8 cellular contexts compared by ENCODE assay signal in the genomic region with DNA sequence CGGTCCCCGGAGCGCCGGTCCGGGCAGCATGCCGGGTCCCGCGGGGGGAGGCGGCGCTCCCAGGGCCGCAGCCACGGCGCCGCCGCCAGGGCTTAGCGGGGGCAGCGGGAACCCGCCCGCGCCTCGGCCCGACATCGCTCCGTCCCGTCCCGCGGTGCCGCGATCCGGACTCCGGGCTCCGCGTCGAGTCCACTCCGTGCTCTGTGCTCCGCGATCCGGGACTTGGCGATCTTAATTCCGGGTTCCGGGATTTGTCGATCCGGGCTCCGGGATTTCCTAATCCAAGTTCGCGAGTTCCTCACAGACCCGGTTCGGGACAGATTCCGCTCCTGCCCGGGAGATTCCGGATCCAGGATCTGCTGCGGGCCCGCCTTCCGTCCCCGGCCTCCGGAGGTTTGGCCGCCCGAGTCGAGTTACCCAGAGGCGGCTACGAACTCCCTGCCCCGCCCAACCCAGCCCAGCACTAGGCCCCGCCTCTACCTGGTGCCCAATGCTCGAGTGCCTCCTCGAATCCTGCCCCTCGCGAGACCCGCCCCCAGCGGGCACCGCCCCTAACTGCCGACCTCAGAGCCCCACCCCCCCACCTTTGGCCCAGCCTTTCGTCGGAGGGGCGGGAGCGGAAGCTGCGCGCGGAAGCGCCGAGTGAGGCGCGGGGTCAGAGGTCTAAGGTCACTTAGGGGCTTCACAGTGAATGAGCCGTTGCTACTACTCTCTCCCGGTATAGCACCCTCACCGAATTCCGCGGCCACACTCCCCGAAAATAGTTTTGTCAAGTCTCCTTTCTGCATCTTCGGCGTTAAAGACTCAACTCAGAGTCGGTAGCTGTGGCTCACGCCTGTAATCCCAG. TPM values are rescaled to one million over a fixed set of nuclear protein-coding genes. Genes with fewer than 3 reads are reported as not detected.
A peak's percentile ranks its signal among the peaks of the same experiment; 100 is the strongest.
DNase-seq lines count a peak whose midpoint lies in the region; ATAC-seq and TF ChIP-seq lines count a peak whose summit lies in the region.

A gene (minus strand): TSS at position 146 of the 847 bp plus-strand sequence. CDS start 11 bp downstream, at position 135.

- no peak within 1 kb of the TSS for H3K9ac ChIP-seq in parathyroid adenoma

- peak; percentile 93 for DNase-seq in GM12864 (ENCODE audit: low read depth)
- peak; percentile 98 to 99 (median 98) for DNase-seq in NCI-H1417 (lab: John Stamatoyannopoulos, UW)
- peak; percentile 95 to 99 for DNase-seq in SW 1271 (lab: John Stamatoyannopoulos, UW)
- peak; percentile 99 for DNase-seq in activated naive CD8-positive, alpha-beta T cell treated with anti-CD3 and anti-CD28 coated beads, Interleukin-2, amount 50 U/mL, for 24 hours
- DNase-seq in Right ventricle myocardium superior, result peak; percentile 99
- DNase-seq in tibial nerve (ENCODE audit: low spot score in 2 of 2), result peak; percentile 98

- H3K27me3 Mint-ChIP-seq in activated naive CD8-positive, alpha-beta T cell treated with anti-CD3 and anti-CD28 coated beads, Interleukin-2, amount 50 U/mL, for 24 hours, result no peaks in the 10 kb centered on the region

- ATAC-seq in HG02763 (IDR thresholded peaks at IDR 0.05; ENCODE audit: unreplicated experiment) (peak; percentile 70), Right ventricle myocardium superior (ENCODE audit: poor library complexity) (peak; percentile 83)
- peak; percentile 88 for ATAC-seq in activated naive CD8-positive, alpha-beta T cell treated with anti-CD3 and anti-CD28 coated beads, Interleukin-2, amount 50 U/mL, for 24 hours

- TF ChIP-seq EP300 in tibial nerve (IDR thresholded peaks at IDR 0.05), result peak; percentile 79 to 87

- H2AFZ ChIP-seq in parathyroid adenoma, result peak within 1 kb of the TSS; percentile 95

- TF ChIP-seq CTCF in GM12864 (IDR thresholded peaks at IDR 0.05; ENCODE audit: low read depth, low read length, missing control alignments) (no peak), parathyroid adenoma (IDR thresholded peaks at IDR 0.05) (no peak), tibial nerve (IDR thresholded peaks at IDR 0.05) (peak in 2 of 5 experiments; percentile 71 to 93)

- H3K9me3 ChIP-seq in parathyroid adenoma (ENCODE audit: control insufficient read depth, low read length), result no peaks in the 10 kb centered on the region
- no peaks in the 10 kb centered on the region for H3K9me3 ChIP-seq in tibial nerve

- H3K36me3 ChIP-seq in parathyroid adenoma (ENCODE audit: control insufficient read depth, insufficient read depth, low read length), result no peaks in the 10 kb centered on the region
- H3K36me3 ChIP-seq in tibial nerve, result no peaks in the 10 kb centered on the region

- peak within 1 kb of the TSS; percentile 82 for H3K4me2 ChIP-seq in parathyroid adenoma (ENCODE audit: low read length)

- 1% methylated on average over 30 to 84 of the region's 92 CpGs for WGBS in tibial nerve, 2 donors

- peak; percentile 68 to 100 for TF ChIP-seq POLR2A in tibial nerve (IDR thresholded peaks at IDR 0.05)

- H3K27me3 ChIP-seq in parathyroid adenoma (ENCODE audit: control insufficient read depth, insufficient read depth, low read length), result no peaks in the 10 kb centered on the region
- no peaks in the 10 kb centered on the region for H3K27me3 ChIP-seq in tibial nerve

- H3K79me2 ChIP-seq in parathyroid adenoma, result peaks cover 32% of the 10 kb centered on the region

- H3K4me1 ChIP-seq in parathyroid adenoma (peaks cover 25% of the 10 kb centered on the region), tibial nerve (peaks cover 6 to 50% (median 39%) of the 10 kb centered on the region in 4 donors)

- H3K27ac ChIP-seq in parathyroid adenoma (peak within 1 kb of the TSS; percentile 88), tibial nerve (peak within 1 kb of the TSS; percentile 89 to 98 (median 94))

- H3K36me3 Mint-ChIP-seq in activated naive CD8-positive, alpha-beta T cell treated with anti-CD3 and anti-CD28 coated beads, Interleukin-2, amount 50 U/mL, for 24 hours (ENCODE audit: low read depth), result peaks cover under 1% of the 10 kb centered on the region

- H3K4me3 Mint-ChIP-seq in activated naive CD8-positive, alpha-beta T cell treated with anti-CD3 and anti-CD28 coated beads, Interleukin-2, amount 50 U/mL, for 24 hours, result peak within 1 kb of the TSS; percentile 95

- H3K9me3 Mint-ChIP-seq in activated naive CD8-positive, alpha-beta T cell treated with anti-CD3 and anti-CD28 coated beads, Interleukin-2, amount 50 U/mL, for 24 hours, result peaks cover under 1% of the 10 kb centered on the region

- intact Hi-C loops in Right ventricle myocardium superior (cut with DNase I), result no loop called here

- peaks cover 38% of the 10 kb centered on the region for H3K4me1 Mint-ChIP-seq in activated naive CD8-positive, alpha-beta T cell treated with anti-CD3 and anti-CD28 coated beads, Interleukin-2, amount 50 U/mL, for 24 hours

- H3K27ac Mint-ChIP-seq in activated naive CD8-positive, alpha-beta T cell treated with anti-CD3 and anti-CD28 coated beads, Interleukin-2, amount 50 U/mL, for 24 hours, result peak within 1 kb of the TSS; percentile 90

- peak within 1 kb of the TSS; percentile 78 for H3K4me3 ChIP-seq in GM12864 (ENCODE audit: low read depth, low read length)
- H3K4me3 ChIP-seq in parathyroid adenoma (ENCODE audit: low read depth, low read length), result peak within 1 kb of the TSS; percentile 72
- peak within 1 kb of the TSS; percentile 78 to 95 (median 88) for H3K4me3 ChIP-seq in tibial nerve

RNA-seq across cellular contexts. Expression of the gene that starts here (rescaled TPM):
- total RNA-seq in Right ventricle myocardium superior (22.0 TPM), tibial nerve (100 to 1,000 TPM; 241 to 402 (median 302) TPM)

Comparison
In these comparisons a context has a peak if more than half of its experiments do, and no peak if none do; other contexts are left out.
1. Peak in every context shown above with its lines: DNase-seq, ATAC-seq, H3K4me3 ChIP-seq and H3K27ac ChIP-seq.
2. RNA of the gene that starts here (total RNA-seq): 241 to 402 TPM in tibial nerve; 22.0 TPM in Right ventricle myocardium superior (single experiment); every median in the first group is over 10 times any median in the second.